Comparison of ENCODE assay signal across 20 cellular contexts in genomic region chr3:184485256-184485655, GRCh38.
"Had no signal": no experiment of that assay in that cellular context is flagged by ENCODE, and none has a peak within 500 bp of the region (broad histone marks: within the 10 kb centered on the region; RNA-seq: fewer than 3 reads in every experiment).

No MANE protein-coding gene starts in this region.

- H3K4me3 ChIP-seq: colonic mucosa, lung, pancreas, smooth muscle cell, suprapubic skin, thyroid gland had no signal

- H3K9me3 ChIP-seq: colonic mucosa, pancreas, suprapubic skin, thyroid gland had no signal

- H3K36me3 ChIP-seq: colonic mucosa, pancreas, suprapubic skin, thyroid gland had no signal

- ATAC-seq: foreskin keratinocyte; left colon; left ventricle myocardium superior; pancreas; right cardiac atrium; stimulated activated effector memory CD8-positive, alpha-beta T cell treated with anti-CD3 and anti-CD28 coated beads, Interleukin-12 subunit alpha, Interleukin-12 subunit beta, amount 100 ng/mL, for 72 hours; stimulated activated naive CD8-positive, alpha-beta T cell treated with anti-CD3 and anti-CD28 coated beads, Interleukin-15, Interleukin-2, amounts not matched to agents 100 U/mL and 50 U/mL, for 24 hours had no signal

- H3K27ac ChIP-seq: colonic mucosa, foreskin keratinocyte, pancreas, suprapubic skin, thyroid gland had no signal

- DNase-seq: colonic mucosa; dermis blood vessel endothelial cell; foreskin keratinocyte; immature natural killer cell; left colon; left ventricle myocardium superior; mesenchymal stem cell; midbrain; naive B cell; occipital lobe; pancreas; right cardiac atrium; stimulated activated CD4-positive, alpha-beta T cell treated with anti-CD3 and anti-CD28 coated beads, Interleukin-2, amount 100 ng/mL, for 48 hours; stimulated activated CD8-positive, alpha-beta memory T cell treated with anti-CD3 and anti-CD28 coated beads, Interleukin-4, amount 100 ng/mL, for 48 hours; stimulated activated naive CD8-positive, alpha-beta T cell treated with anti-CD3 and anti-CD28 coated beads, Interleukin-15, Interleukin-2, amounts not matched to agents 100 U/mL and 50 U/mL, for 24 hours; thyroid gland had no signal
